ENCODE assay signal across 15 cellular contexts in genomic region chr13:29532821-29533220, GRCh38.
"Had no signal": no experiment of that assay in that cellular context is flagged by ENCODE, and none has a peak within 500 bp of the region (broad histone marks: within the 10 kb centered on the region; RNA-seq: fewer than 3 reads in every experiment).

No MANE protein-coding gene starts in this region.

- H3K4me1 ChIP-seq: neural progenitor cell, parathyroid adenoma, tibial artery had no signal

- ATAC-seq: activated CD4-positive, CD25-positive, alpha-beta regulatory T cell treated with anti-CD3 and anti-CD28 coated beads, Interleukin-2, amount 50 U/mL, for 24 hours; gastroesophageal sphincter; left cardiac atrium; T-helper 17 cell had no signal

- H3K4me3 ChIP-seq: cardiac muscle cell, coronary artery, gastroesophageal sphincter, neural progenitor cell, skin epidermis, tibial artery had no signal

- H3K36me3 ChIP-seq: neural progenitor cell had no signal

- DNase-seq: activated effector memory CD4-positive, alpha-beta T cell treated with Interleukin-2 at 50 U/mL for 16 hours; amygdala; effector CD8-positive, alpha-beta T cell; hippocampal formation; left cardiac atrium; SK-N-SH; T-helper 17 cell; tibial artery had no signal

- H3K9me3 ChIP-seq: gastroesophageal sphincter, SK-N-SH, tibial artery had no signal

- H3K27ac ChIP-seq: cardiac muscle cell, coronary artery, neural progenitor cell, parathyroid adenoma, tibial artery had no signal

- H3K27me3 ChIP-seq: cardiac muscle cell, gastroesophageal sphincter, neural progenitor cell, tibial artery had no signal
